Comparison of ENCODE assay signal across 8 cellular contexts in genomic region chr15:68818088-68818670, GRCh38. TPM values are rescaled to one million over a fixed set of nuclear protein-coding genes. Genes with fewer than 3 reads are reported as not detected.
DNase-seq lines count a peak whose midpoint lies in the region; ATAC-seq and FAIRE-seq lines count a peak whose summit lies in the region.

No MANE protein-coding gene starts in this region.

- peaks cover 13% of the 10 kb centered on the region; the same call in 1 of the 2 replicates for H3K36me3 ChIP-seq in Karpas-422 (ENCODE audit: insufficient read depth, low read length)

- no peaks in the 10 kb centered on the region for H3K9me3 ChIP-seq in Karpas-422 (ENCODE audit: low read length)

- peak overlapping the region; percentile 64 for H3K27ac Mint-ChIP-seq in activated naive CD8-positive, alpha-beta T cell treated with anti-CD3 and anti-CD28 coated beads, Interleukin-2, amount 50 U/mL, for 24 hours

- FAIRE-seq in urothelium cell line (lab: Jason Lieb, UNC), result no peak

- peak overlapping the region; percentile 95 for H3K4me3 ChIP-seq in Karpas-422 (ENCODE audit: low read length)

- H4K20me1 ChIP-seq in Karpas-422 (ENCODE audit: insufficient read depth, low read depth, low read length), result peaks cover 33% of the 10 kb centered on the region

- H3K4me2 ChIP-seq in Karpas-422 (ENCODE audit: low read depth, low read length, poor library complexity, severe bottlenecking), result peak overlapping the region; percentile 84

- H3K9ac ChIP-seq in Karpas-422 (ENCODE audit: low read length), result peak overlapping the region; percentile 99

- H3K36me3 Mint-ChIP-seq in activated naive CD8-positive, alpha-beta T cell treated with anti-CD3 and anti-CD28 coated beads, Interleukin-2, amount 50 U/mL, for 24 hours (ENCODE audit: low read depth), result peaks cover 26% of the 10 kb centered on the region

- intact Hi-C loops in cardiac septum (cut with DNase I) (loop anchor here (2.0 kb wide), 2 partner anchors 23 to 113 kb away; no protein-coding TSS in a partner anchor), posterior cingulate gyrus (cut with DNase I) (loop anchor here (5.0 kb wide), 2 partner anchors 36 to 86 kb away; no protein-coding TSS in a partner anchor)

- peak; percentile 13 for ATAC-seq in activated naive CD8-positive, alpha-beta T cell treated with anti-CD3 and anti-CD28 coated beads, Interleukin-2, amount 50 U/mL, for 24 hours
- ATAC-seq in GM21619 (IDR thresholded peaks at IDR 0.05; ENCODE audit: unreplicated experiment), result no peak

- H3K9me2 ChIP-seq in Karpas-422 (replicated peaks; ENCODE audit: insufficient read depth, low read length), result no peaks in the 10 kb centered on the region

- peak; percentile 82 for DNase-seq in GDM1 (lab: John Stamatoyannopoulos, UW)
- DNase-seq in Karpas-422, result peak; percentile 88
- peak; percentile 60 for DNase-seq in SKM-1 treated with dmso at 0.1 percent for 144 hours (lab: John Stamatoyannopoulos, UW; ENCODE audit: unreplicated experiment)
- DNase-seq in activated naive CD8-positive, alpha-beta T cell treated with anti-CD3 and anti-CD28 coated beads, Interleukin-2, amount 50 U/mL, for 24 hours, result peak; percentile 72
- DNase-seq in cardiac septum (ENCODE audit: low spot score), result peak; percentile 82
- DNase-seq in posterior cingulate gyrus, result peak in 9 of 10 donors; percentile 43 to 93 (median 59)
- peak; percentile 82 for DNase-seq in urothelium cell line (ENCODE audit: low spot score)

- H3K4me1 Mint-ChIP-seq in activated naive CD8-positive, alpha-beta T cell treated with anti-CD3 and anti-CD28 coated beads, Interleukin-2, amount 50 U/mL, for 24 hours, result peaks cover 53% of the 10 kb centered on the region

- H3K27me3 Mint-ChIP-seq in activated naive CD8-positive, alpha-beta T cell treated with anti-CD3 and anti-CD28 coated beads, Interleukin-2, amount 50 U/mL, for 24 hours, result no peaks in the 10 kb centered on the region

- H3K9me3 Mint-ChIP-seq in activated naive CD8-positive, alpha-beta T cell treated with anti-CD3 and anti-CD28 coated beads, Interleukin-2, amount 50 U/mL, for 24 hours, result no peaks in the 10 kb centered on the region

- peaks cover 75% of the 10 kb centered on the region for H3K79me2 ChIP-seq in Karpas-422 (ENCODE audit: low read length)

- no peaks in the 10 kb centered on the region for H3K27me3 ChIP-seq in Karpas-422 (ENCODE audit: low read length)

- peak overlapping the region; percentile 99 for H3K4me3 Mint-ChIP-seq in activated naive CD8-positive, alpha-beta T cell treated with anti-CD3 and anti-CD28 coated beads, Interleukin-2, amount 50 U/mL, for 24 hours

- peaks cover 44% of the 10 kb centered on the region for H3K4me1 ChIP-seq in Karpas-422 (ENCODE audit: low read length)

- no peak overlapping the region for H2AFZ ChIP-seq in Karpas-422 (ENCODE audit: low read length)

- peak overlapping the region; percentile 94 for H3K27ac ChIP-seq in Karpas-422 (ENCODE audit: low read length)

RNA-seq across cellular contexts. Expression of gene ANP32A, which starts 2.5 kb away (rescaled TPM):
- total RNA-seq in Karpas-422 (2014; rRNA removed; shearing (Covaris generic); ENCODE audit: low replicate concordance), result 99.5 and 184 TPM in 2 replicates
- 180 TPM for total RNA-seq in cardiac septum
